In the genomic region with DNA sequence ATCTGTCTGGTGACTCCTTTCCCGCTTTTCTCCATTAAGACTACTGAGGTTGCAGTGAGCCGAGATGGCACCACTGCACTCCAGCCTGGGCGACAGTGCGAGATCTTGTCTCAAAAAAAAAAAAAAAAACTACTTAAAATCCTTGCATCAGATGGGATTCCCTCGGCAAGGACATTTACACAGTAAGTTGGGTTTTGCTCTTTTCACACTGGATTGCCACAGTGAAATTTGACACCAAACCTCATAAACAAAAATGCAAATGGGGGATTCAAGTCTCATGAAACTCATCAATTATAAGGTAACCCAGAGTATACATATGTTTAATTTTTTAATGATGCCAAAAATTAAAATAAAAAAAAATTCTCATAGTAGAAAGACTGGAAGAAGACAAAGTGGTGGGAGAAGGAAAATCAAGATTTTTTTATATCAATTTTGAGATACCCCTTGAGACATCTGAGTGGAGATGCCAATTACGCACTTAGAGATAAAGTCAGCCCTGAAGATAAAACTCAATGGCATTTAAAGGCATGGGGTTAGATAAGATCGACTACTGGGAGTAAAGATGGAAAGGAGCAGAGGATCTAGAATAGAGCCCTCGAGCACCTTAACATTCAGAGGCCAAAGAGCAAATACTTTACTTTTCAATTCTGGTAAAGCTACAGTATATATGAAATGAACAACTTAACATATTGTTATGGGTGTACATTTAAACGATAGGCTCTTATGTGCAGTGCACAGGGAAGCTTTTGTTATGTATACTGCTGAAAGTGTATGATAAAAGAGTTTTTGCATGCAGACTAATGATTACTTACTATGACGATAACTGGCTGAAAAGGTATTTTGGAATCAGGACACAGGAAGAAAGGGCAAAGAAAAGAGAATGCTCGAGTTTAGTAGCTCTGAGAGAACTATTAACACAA, we compare ENCODE assay signal across 15 cellular contexts. TPM values are rescaled to one million over a fixed set of nuclear protein-coding genes. Genes with fewer than 3 reads are reported as not detected.
DNase-seq lines count a peak whose midpoint lies in the region; ATAC-seq lines count a peak whose summit lies in the region.
"Had no signal": no experiment of that assay in that cellular context is flagged by ENCODE, and none has a peak within 500 bp of the region (broad histone marks: within the 10 kb centered on the region; RNA-seq: fewer than 3 reads in every experiment).

No MANE protein-coding gene starts in this region.

- CTCF ChIA-PET in activated CD4-positive, alpha-beta T cell treated with anti-CD3 and anti-CD28 coated beads, Interleukin-2, amount 10 ng/mL, durations not matched to agents 7 days and 5 days (lab: Charles Lee): no interaction called here

- H4K8ac ChIP-seq in mesendoderm (ENCODE audit: low read depth, low read length): no peak overlapping the region

- no peaks in the 10 kb centered on the region for H3K27me3 ChIP-seq in mesendoderm (ENCODE audit: insufficient read depth, low read length, poor library complexity)

- H3K36me3 Mint-ChIP-seq in activated CD4-positive, alpha-beta T cell treated with anti-CD3 and anti-CD28 coated beads, Interleukin-2, amount 10 ng/mL, durations not matched to agents 7 days and 5 days (ENCODE audit: low read depth): peaks cover 34% of the 10 kb centered on the region

- H3K9me3 Mint-ChIP-seq in activated CD4-positive, alpha-beta T cell treated with anti-CD3 and anti-CD28 coated beads, Interleukin-2, amount 10 ng/mL, durations not matched to agents 7 days and 5 days: peaks cover 2% of the 10 kb centered on the region
- H3K9me3 Mint-ChIP-seq: GM23338 had no signal

- H3K27ac Mint-ChIP-seq in activated CD4-positive, alpha-beta T cell treated with anti-CD3 and anti-CD28 coated beads, Interleukin-2, amount 10 ng/mL, durations not matched to agents 7 days and 5 days: peak overlapping the region; percentile 21
- H3K27ac Mint-ChIP-seq: CD4-positive, alpha-beta T cell; GM23338; HFFc6 had no signal

- no CpG with 5 or more reads among the region's 11 CpGs for WGBS in mesendoderm (ENCODE audit: extremely low coverage, insufficient coverage, low lambda C conversion rate)

- H2BK120ac ChIP-seq in mesendoderm (ENCODE audit: low read depth, low read length): no peak overlapping the region

- H2AK5ac ChIP-seq in mesendoderm (ENCODE audit: low read length): no peak overlapping the region

- H3K4me3 Mint-ChIP-seq in activated CD4-positive, alpha-beta T cell treated with anti-CD3 and anti-CD28 coated beads, Interleukin-2, amount 10 ng/mL, durations not matched to agents 7 days and 5 days: no peak overlapping the region
- H3K4me3 Mint-ChIP-seq: CD4-positive, alpha-beta T cell; GM23338; HFFc6 had no signal

- no peak overlapping the region for H3K27ac ChIP-seq in mesendoderm (ENCODE audit: low read depth, low read length)
- no peak overlapping the region for H3K27ac ChIP-seq in caudate nucleus (ENCODE audit: low read depth, low read length)
- H3K27ac ChIP-seq: C4-2B had no signal

- no peak overlapping the region for H3K9ac ChIP-seq in mesendoderm (ENCODE audit: low read length)

- H2BK5ac ChIP-seq in mesendoderm (ENCODE audit: low read length): no peak overlapping the region

- H3K27me3 Mint-ChIP-seq in activated CD4-positive, alpha-beta T cell treated with anti-CD3 and anti-CD28 coated beads, Interleukin-2, amount 10 ng/mL, durations not matched to agents 7 days and 5 days: no peaks in the 10 kb centered on the region
- H3K27me3 Mint-ChIP-seq: CD4-positive, alpha-beta T cell had no signal

- H3K79me1 ChIP-seq in mesendoderm (ENCODE audit: low read length): no peaks in the 10 kb centered on the region

- POLR2A ChIA-PET in activated CD4-positive, alpha-beta T cell treated with anti-CD3 and anti-CD28 coated beads, Interleukin-2, amount 10 ng/mL, durations not matched to agents 7 days and 5 days (lab: Charles Lee): no interaction called here

- H3K23ac ChIP-seq in mesendoderm (ENCODE audit: low read length): no peak overlapping the region

- no peak overlapping the region for H3K4ac ChIP-seq in mesendoderm (ENCODE audit: low read depth, low read length)

- no peak overlapping the region for H3K4me3 ChIP-seq in mesendoderm (ENCODE audit: low read length)
- H3K4me3 ChIP-seq: GM23338 had no signal

- H3K79me2 ChIP-seq in mesendoderm (ENCODE audit: control insufficient read depth, insufficient read depth, low read length): no peaks in the 10 kb centered on the region

- DNase-seq in activated CD4-positive, alpha-beta T cell treated with anti-CD3 and anti-CD28 coated beads, Interleukin-2, amount 10 ng/mL, durations not matched to agents 7 days and 5 days: no peak
- no peak for DNase-seq in activated CD4-positive, alpha-beta T cell treated with anti-CD3 and anti-CD28 coated beads, Interleukin-2, amount 50 U/mL, for 48 hours
- DNase-seq in NCI-H526 treated with DMSO at 0.1 percent for 48 hours (lab: John Stamatoyannopoulos, UW) (peak; percentile 78), mesendoderm (peak; percentile 51), T-helper 1 cell (no peak), caudate nucleus (lab: John Stamatoyannopoulos, UW) (no peak)
- DNase-seq: 8988T; Caco-2; CD4-positive, alpha-beta T cell; HCEC 1CT; HFFc6; IMR-90 had no signal

- no peaks in the 10 kb centered on the region for H3K4me1 Mint-ChIP-seq in activated CD4-positive, alpha-beta T cell treated with anti-CD3 and anti-CD28 coated beads, Interleukin-2, amount 10 ng/mL, durations not matched to agents 7 days and 5 days

- H3K4me1 ChIP-seq in mesendoderm (ENCODE audit: control insufficient read depth, low read depth, low read length): no peaks in the 10 kb centered on the region
- H3K4me1 ChIP-seq: Caco-2 had no signal

- H3K4me2 ChIP-seq in mesendoderm (ENCODE audit: low read length): no peak overlapping the region
- H3K4me2 ChIP-seq: GM23338 had no signal

- no peak overlapping the region for H4K5ac ChIP-seq in mesendoderm (ENCODE audit: low read length)

- no peak overlapping the region for H3K56ac ChIP-seq in mesendoderm (ENCODE audit: low read length)

- H2BK15ac ChIP-seq in mesendoderm (replicated peaks; ENCODE audit: low read depth): no peak overlapping the region

- no peak for ATAC-seq in GM21576 (IDR thresholded peaks at IDR 0.05; ENCODE audit: unreplicated experiment)
- ATAC-seq: GM23338 had no signal

- H3K36me3 ChIP-seq in mesendoderm (ENCODE audit: control insufficient read depth, insufficient read depth, low read length): no peaks in the 10 kb centered on the region

- no peak overlapping the region for H3K18ac ChIP-seq in mesendoderm (ENCODE audit: low read length)

RNA-seq across cellular contexts. Expression of a gene that starts 37.6 kb away (rescaled TPM):
- 10 to 100 TPM; 50.2 to 50.7 TPM for total RNA-seq in activated CD4-positive, alpha-beta T cell treated with anti-CD3 and anti-CD28 coated beads, Interleukin-2, amount 10 ng/mL, durations not matched to agents 7 days and 5 days
- polyA plus RNA-seq in mesendoderm (2013, experiment 1 of 2): 22.3 TPM
- 22.1 TPM for polyA plus RNA-seq in mesendoderm (2013, experiment 2 of 2)

Comparison
In these comparisons a context has a peak if more than half of its experiments do, and no peak if none do; other contexts are left out.
1. DNase-seq: peak in NCI-H526 treated with DMSO at 0.1 percent for 48 hours (single experiment) and mesendoderm (single experiment); none in activated CD4-positive, alpha-beta T cell treated with anti-CD3 and anti-CD28 coated beads, Interleukin-2, amount 10 ng/mL, durations not matched to agents 7 days and 5 days (single experiment), activated CD4-positive, alpha-beta T cell treated with anti-CD3 and anti-CD28 coated beads, Interleukin-2, amount 50 U/mL, for 48 hours (0 of 2), T-helper 1 cell (0 of 5) and caudate nucleus (0 of 61).